In the genomic region with DNA sequence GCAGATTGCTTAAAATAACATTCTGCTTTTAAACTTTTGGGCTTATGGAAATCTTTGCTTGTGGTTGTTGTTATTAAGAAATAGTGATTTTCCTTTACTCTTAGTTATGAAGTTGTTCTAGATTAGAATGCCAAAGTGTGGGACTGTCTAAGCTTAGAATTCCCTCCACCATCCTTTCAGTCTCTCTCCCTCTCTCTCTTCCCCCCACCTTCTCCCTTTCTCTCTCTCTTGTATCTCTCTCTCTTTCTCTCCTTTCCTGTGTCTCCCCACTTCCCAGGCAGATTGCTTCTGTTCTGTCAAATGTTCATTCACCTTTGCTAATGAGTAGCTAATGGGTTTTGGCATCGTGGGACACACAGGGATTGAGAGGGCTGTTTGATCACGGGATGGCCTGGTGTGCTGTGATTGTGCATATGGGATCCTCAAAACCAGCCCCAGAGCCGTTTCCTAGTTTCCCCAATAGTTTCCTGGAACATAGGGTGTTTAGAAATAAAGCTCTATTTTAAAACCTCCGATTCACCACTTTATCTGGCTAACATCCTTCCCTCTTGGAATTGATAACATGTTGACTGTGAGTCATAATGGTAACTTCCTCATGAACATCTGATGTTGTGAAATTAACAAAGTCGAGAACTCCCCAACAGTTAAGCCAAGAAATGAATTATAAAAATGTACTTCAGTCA, we compare ENCODE assay signal across 16 cellular contexts.
"Had no signal": no experiment of that assay in that cellular context is flagged by ENCODE, and none has a peak within 500 bp of the region (broad histone marks: within the 10 kb centered on the region; RNA-seq: fewer than 3 reads in every experiment).

No MANE protein-coding gene starts in this region.

- ATAC-seq: activated naive CD8-positive, alpha-beta T cell treated with anti-CD3 and anti-CD28 coated beads, Interleukin-2, amount 50 U/mL, for 24 hours; activated T-helper 17 cell treated with anti-CD3 and anti-CD28 coated beads, Interleukin-2, amount 50 U/mL, for 72 hours; gastroesophageal sphincter; left lung; natural killer cell had no signal

- H3K79me2 ChIP-seq: hepatocyte had no signal

- H3K4me1 ChIP-seq: ascending aorta, breast epithelium, gastroesophageal sphincter, left lung had no signal

- DNase-seq: activated naive CD4-positive, alpha-beta T cell treated with anti-CD3 and anti-CD28 coated beads for 36 hours; activated naive CD8-positive, alpha-beta T cell treated with anti-CD3 and anti-CD28 coated beads, Interleukin-2, amount 50 U/mL, for 24 hours; left lung; natural killer cell; posterior cingulate gyrus; retina; small intestine; stimulated activated CD4-positive, alpha-beta T cell treated with anti-CD3 and anti-CD28 coated beads, Interleukin-4, amount 100 ng/mL, for 4 hours; stimulated activated CD8-positive, alpha-beta memory T cell treated with anti-CD3 and anti-CD28 coated beads, Interleukin-4, amount 100 ng/mL, for 48 hours; stimulated activated naive CD4-positive, alpha-beta T cell treated with Interleukin-2 at 50 U/mL for 16 hours had no signal

- H3K36me3 ChIP-seq: ascending aorta, breast epithelium, gastroesophageal sphincter, left lung had no signal

- H3K4me3 ChIP-seq: ascending aorta, breast epithelium, gastroesophageal sphincter, hepatocyte, left lung had no signal

- H3K4me2 ChIP-seq: hepatocyte had no signal

- H2AFZ ChIP-seq: hepatocyte had no signal

- H3K27me3 ChIP-seq: ascending aorta, breast epithelium, gastroesophageal sphincter, hepatocyte, left lung had no signal

- H3K27ac ChIP-seq: ascending aorta, epithelial cell of prostate, gastroesophageal sphincter, hepatocyte, left lung had no signal

- H3K9me3 ChIP-seq: ascending aorta, breast epithelium, gastroesophageal sphincter had no signal
